Comparison of ENCODE assay signal across 18 cellular contexts in the genomic region with DNA sequence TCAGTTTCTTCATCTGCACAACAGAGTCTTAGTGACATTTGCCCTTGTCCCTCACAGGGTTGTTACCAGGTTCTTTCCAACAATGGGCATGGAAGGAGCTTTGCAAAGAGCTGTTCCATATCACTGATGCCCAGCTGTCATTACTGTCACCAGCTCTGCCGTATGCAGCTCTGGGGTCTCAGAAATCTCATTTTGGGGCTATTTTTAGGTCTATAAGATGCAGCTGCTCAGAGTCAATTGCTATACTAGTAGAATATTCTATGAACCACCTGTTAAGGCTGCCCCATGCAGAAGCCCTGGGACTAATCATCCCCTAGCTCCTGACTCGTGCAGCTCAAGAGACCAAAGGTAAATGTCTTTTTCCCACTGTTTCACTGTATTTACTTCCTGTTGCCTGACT.
DNase-seq lines count a peak whose midpoint lies in the region; ATAC-seq, FAIRE-seq and TF ChIP-seq lines count a peak whose summit lies in the region.
"Had no signal": no experiment of that assay in that cellular context is flagged by ENCODE, and none has a peak within 500 bp of the region (broad histone marks: within the 10 kb centered on the region; RNA-seq: fewer than 3 reads in every experiment).

No MANE protein-coding gene starts in this region.

- POLR2A ChIA-PET in activated CD4-positive, alpha-beta T cell treated with anti-CD3 and anti-CD28 coated beads for 36 hours (lab: Charles Lee) = no interaction called here
- POLR2A ChIA-PET in CD8-positive, alpha-beta T cell (lab: Charles Lee) = no interaction called here

- H3K9me3 Mint-ChIP-seq in activated CD4-positive, alpha-beta T cell treated with anti-CD3 and anti-CD28 coated beads, Interleukin-2, amount 10 ng/mL, durations not matched to agents 24 days and 14 days = no peaks in the 10 kb centered on the region
- no peaks in the 10 kb centered on the region for H3K9me3 Mint-ChIP-seq in activated CD4-positive, alpha-beta T cell treated with anti-CD3 and anti-CD28 coated beads for 36 hours (ENCODE audit: low read depth)
- no peaks in the 10 kb centered on the region for H3K9me3 Mint-ChIP-seq in CD8-positive, alpha-beta T cell
- H3K9me3 Mint-ChIP-seq: CD4-positive, alpha-beta memory T cell had no signal

- CTCF ChIA-PET in activated CD4-positive, alpha-beta T cell treated with anti-CD3 and anti-CD28 coated beads for 36 hours (lab: Charles Lee) = interaction anchor here (0.9 to 1.1 kb wide), 2 partner anchors 32 to 107 kb away, joined by 3 read pairs; no protein-coding TSS in a partner anchor
- CTCF ChIA-PET in CD8-positive, alpha-beta T cell (lab: Charles Lee) = no interaction called here

- H3K4me1 ChIP-seq in CD8-positive, alpha-beta T cell (ENCODE audit: insufficient read depth, low read length) = no peaks in the 10 kb centered on the region
- H3K4me1 ChIP-seq: A549, BE2C, Caco-2, HAP-1 had no signal

- no peaks in the 10 kb centered on the region for H3K36me3 ChIP-seq in bronchial epithelial cell (ENCODE audit: control insufficient read depth, insufficient read depth, low read length)
- no peaks in the 10 kb centered on the region for H3K36me3 ChIP-seq in CD8-positive, alpha-beta T cell (ENCODE audit: insufficient read depth, low read length)
- H3K36me3 ChIP-seq: BE2C, HAP-1 had no signal

- no peaks in the 10 kb centered on the region for H3K9me3 ChIP-seq in CD8-positive, alpha-beta T cell (ENCODE audit: low read length)
- H3K9me3 ChIP-seq: A549, BE2C, HAP-1 had no signal

- H3K27ac ChIP-seq in CD8-positive, alpha-beta T cell (ENCODE audit: low read depth, low read length) = no peak overlapping the region
- H3K27ac ChIP-seq: A549, C4-2B had no signal

- no peak overlapping the region for H3K4me3 ChIP-seq in bronchial epithelial cell (ENCODE audit: low read depth, low read length)
- no peak overlapping the region for H3K4me3 ChIP-seq in CD8-positive, alpha-beta T cell (ENCODE audit: low read depth, low read length)
- H3K4me3 ChIP-seq: A549, HAP-1 had no signal

- intact Hi-C loops in activated CD4-positive, alpha-beta T cell treated with anti-CD3 and anti-CD28 coated beads, Interleukin-2, amount 10 ng/mL, durations not matched to agents 24 days and 14 days (cut with micrococcal nuclease) = no loop called here
- intact Hi-C loops in activated CD4-positive, alpha-beta T cell treated with anti-CD3 and anti-CD28 coated beads for 36 hours (cut with DNase I, micrococcal nuclease) = no loop called here
- intact Hi-C loops in CD8-positive, alpha-beta T cell (cut with DNase I, micrococcal nuclease) = no loop called here

- no peak overlapping the region for H3K27ac Mint-ChIP-seq in activated CD4-positive, alpha-beta T cell treated with anti-CD3 and anti-CD28 coated beads, Interleukin-2, amount 10 ng/mL, durations not matched to agents 24 days and 14 days
- no peak overlapping the region for H3K27ac Mint-ChIP-seq in activated CD4-positive, alpha-beta T cell treated with anti-CD3 and anti-CD28 coated beads for 36 hours
- no peak overlapping the region for H3K27ac Mint-ChIP-seq in CD8-positive, alpha-beta T cell
- H3K27ac Mint-ChIP-seq: CD4-positive, alpha-beta memory T cell; IgD-negative memory B cell had no signal

- no peak for TF ChIP-seq CTCF in bronchial epithelial cell (IDR thresholded peaks at IDR 0.05; ENCODE audit: insufficient read depth, low read length, severe bottlenecking)
- no peak for TF ChIP-seq CTCF in CD8-positive, alpha-beta T cell (IDR thresholded peaks at IDR 0.05)

- no peak for ATAC-seq in activated CD4-positive, alpha-beta T cell treated with anti-CD3 and anti-CD28 coated beads for 36 hours
- no peak for ATAC-seq in CD8-positive, alpha-beta T cell
- ATAC-seq: A549 had no signal

- no peak overlapping the region for H3K4me3 Mint-ChIP-seq in activated CD4-positive, alpha-beta T cell treated with anti-CD3 and anti-CD28 coated beads, Interleukin-2, amount 10 ng/mL, durations not matched to agents 24 days and 14 days
- H3K4me3 Mint-ChIP-seq in activated CD4-positive, alpha-beta T cell treated with anti-CD3 and anti-CD28 coated beads for 36 hours = no peak overlapping the region
- no peak overlapping the region for H3K4me3 Mint-ChIP-seq in CD8-positive, alpha-beta T cell
- H3K4me3 Mint-ChIP-seq: CD4-positive, alpha-beta memory T cell; IgD-negative memory B cell had no signal

- H3K27me3 ChIP-seq in bronchial epithelial cell (ENCODE audit: control insufficient read depth, insufficient read depth, low read length) = no peaks in the 10 kb centered on the region
- no peaks in the 10 kb centered on the region for H3K27me3 ChIP-seq in CD8-positive, alpha-beta T cell (ENCODE audit: insufficient read depth, low read length)
- H3K27me3 ChIP-seq: BE2C had no signal

- DNase-seq in activated CD4-positive, alpha-beta T cell treated with anti-CD3 and anti-CD28 coated beads, Interleukin-2, amount 10 ng/mL, durations not matched to agents 24 days and 14 days = peak; percentile 7
- no peak for DNase-seq in activated CD4-positive, alpha-beta T cell treated with anti-CD3 and anti-CD28 coated beads for 36 hours
- DNase-seq in NAMALWA (ENCODE audit: low spot score) = peak; percentile 33
- no peak for DNase-seq in bronchial epithelial cell (ENCODE audit: low read depth)
- no peak for DNase-seq in CD8-positive, alpha-beta T cell
- DNase-seq in effector CD8-positive, alpha-beta T cell (lab: John Stamatoyannopoulos, UW) = no peak
- DNase-seq in NCI-H2171 treated with DMSO at 0.1 percent for 48 hours (lab: John Stamatoyannopoulos, UW) = no peak
- DNase-seq: BE2C; Caco-2; CD4-positive, alpha-beta memory T cell; DMS79 treated with DMSO at 0.1 percent for 48 hours; GDM1 had no signal

- no peaks in the 10 kb centered on the region for H3K27me3 Mint-ChIP-seq in activated CD4-positive, alpha-beta T cell treated with anti-CD3 and anti-CD28 coated beads, Interleukin-2, amount 10 ng/mL, durations not matched to agents 24 days and 14 days
- peaks cover 17% of the 10 kb centered on the region for H3K27me3 Mint-ChIP-seq in activated CD4-positive, alpha-beta T cell treated with anti-CD3 and anti-CD28 coated beads for 36 hours
- peaks cover 19% of the 10 kb centered on the region for H3K27me3 Mint-ChIP-seq in CD8-positive, alpha-beta T cell (ENCODE audit: low read depth)

- peak; percentile 7 for FAIRE-seq in bronchial epithelial cell (lab: Jason Lieb, UNC)
- FAIRE-seq: A549, GM12892, H1 had no signal

- no peaks in the 10 kb centered on the region for H3K4me1 Mint-ChIP-seq in activated CD4-positive, alpha-beta T cell treated with anti-CD3 and anti-CD28 coated beads, Interleukin-2, amount 10 ng/mL, durations not matched to agents 24 days and 14 days
- no peaks in the 10 kb centered on the region for H3K4me1 Mint-ChIP-seq in activated CD4-positive, alpha-beta T cell treated with anti-CD3 and anti-CD28 coated beads for 36 hours
- H3K4me1 Mint-ChIP-seq in CD8-positive, alpha-beta T cell (ENCODE audit: low read depth) = no peaks in the 10 kb centered on the region
- H3K4me1 Mint-ChIP-seq: CD4-positive, alpha-beta memory T cell had no signal

- H3K36me3 Mint-ChIP-seq in activated CD4-positive, alpha-beta T cell treated with anti-CD3 and anti-CD28 coated beads, Interleukin-2, amount 10 ng/mL, durations not matched to agents 24 days and 14 days (ENCODE audit: low read depth) = no peaks in the 10 kb centered on the region
- no peaks in the 10 kb centered on the region for H3K36me3 Mint-ChIP-seq in activated CD4-positive, alpha-beta T cell treated with anti-CD3 and anti-CD28 coated beads for 36 hours (ENCODE audit: low read depth)
- H3K36me3 Mint-ChIP-seq in CD8-positive, alpha-beta T cell = no peaks in the 10 kb centered on the region
- H3K36me3 Mint-ChIP-seq: CD4-positive, alpha-beta memory T cell; IgD-negative memory B cell had no signal

Comparison
In these comparisons a context has a peak if more than half of its experiments do, and no peak if none do; other contexts are left out.
1. DNase-seq: peak in activated CD4-positive, alpha-beta T cell treated with anti-CD3 and anti-CD28 coated beads, Interleukin-2, amount 10 ng/mL, durations not matched to agents 24 days and 14 days (single experiment) and NAMALWA (single experiment); none in activated CD4-positive, alpha-beta T cell treated with anti-CD3 and anti-CD28 coated beads for 36 hours (single experiment), bronchial epithelial cell (single experiment), CD8-positive, alpha-beta T cell (0 of 7), effector CD8-positive, alpha-beta T cell (single experiment) and NCI-H2171 treated with DMSO at 0.1 percent for 48 hours (single experiment).